36 cellular contexts compared by ENCODE assay signal in the genomic region with DNA sequence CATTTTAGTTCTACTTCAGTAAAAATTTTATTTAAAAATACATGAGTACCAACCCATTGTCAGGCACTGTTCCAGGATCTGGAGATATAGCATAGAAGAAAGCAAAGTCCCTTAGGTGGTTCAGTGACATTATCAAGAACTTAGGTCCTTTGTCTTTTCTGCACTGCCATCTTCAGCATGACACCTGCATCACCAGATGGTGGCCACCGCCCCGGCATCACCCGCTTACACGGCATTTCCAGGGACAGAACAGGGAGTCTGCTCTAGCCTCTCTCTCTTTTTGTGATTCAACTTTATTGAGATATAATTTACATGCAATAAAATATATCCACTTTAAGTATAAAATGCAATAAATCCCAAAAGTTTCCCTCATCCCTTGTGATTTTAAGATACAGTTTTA. TPM values are rescaled to one million over a fixed set of nuclear protein-coding genes. Genes with fewer than 3 reads are reported as not detected.
"Had no signal": no experiment of that assay in that cellular context is flagged by ENCODE, and none has a peak within 500 bp of the region (broad histone marks: within the 10 kb centered on the region; RNA-seq: fewer than 3 reads in every experiment).

No MANE protein-coding gene starts in this region.

- H3K9me3 Mint-ChIP-seq: activated CD8-positive, alpha-beta T cell treated with anti-CD3 and anti-CD28 coated beads for 36 hours; activated naive CD8-positive, alpha-beta T cell treated with anti-CD3 and anti-CD28 coated beads, Interleukin-2, amount 50 U/mL, for 24 hours; activated T-cell treated with anti-CD3 and anti-CD28 coated beads, Interleukin-2, amount 50 U/mL, for 4 hours; activated T-helper 17 cell treated with anti-CD3 and anti-CD28 coated beads, Interleukin-2, amount 50 U/mL, for 72 hours; dendritic cell treated with granulocyte-macrophage colony-stimulating factor and Interleukin-4, amounts not matched to agents 40 ng/mL and 50 ng/mL, for 4 days; endodermal cell; immature natural killer cell; naive B cell; stimulated activated naive CD8-positive, alpha-beta T cell treated with anti-CD3 and anti-CD28 coated beads, Interleukin-15, Interleukin-2, amounts not matched to agents 100 ng/mL and 50 ng/mL, for 24 hours had no signal

- H3K9me3 ChIP-seq: heart left ventricle, neutrophil, ovary, prostate gland, thoracic aorta, uterus had no signal

- H3K27me3 ChIP-seq: foreskin keratinocyte, heart left ventricle, neutrophil, ovary, uterus had no signal

- H3K27ac ChIP-seq: foreskin keratinocyte, heart left ventricle, neutrophil, ovary, prostate gland, skin epidermis, thoracic aorta, uterus had no signal

- H3K4me3 ChIP-seq: heart left ventricle, ovary, prostate gland, skin epidermis, thoracic aorta, uterus had no signal

- H3K36me3 Mint-ChIP-seq: mesothelial cell of epicardium, naive B cell had no signal

- ATAC-seq: activated CD8-positive, alpha-beta T cell treated with anti-CD3 and anti-CD28 coated beads for 36 hours; activated naive CD8-positive, alpha-beta T cell treated with anti-CD3 and anti-CD28 coated beads, Interleukin-2, amount 50 U/mL, for 24 hours; activated T-cell treated with anti-CD3 and anti-CD28 coated beads, Interleukin-2, amount 50 U/mL, for 4 hours; activated T-helper 17 cell treated with anti-CD3 and anti-CD28 coated beads, Interleukin-2, amount 50 U/mL, for 72 hours; esophagus mucosa; foreskin keratinocyte; heart left ventricle; sciatic nerve had no signal

- H3K4me1 Mint-ChIP-seq: activated CD4-positive, alpha-beta T cell treated with anti-CD3 and anti-CD28 coated beads, Interleukin-2, amount 10 ng/mL, durations not matched to agents 7 days and 5 days; activated naive CD8-positive, alpha-beta T cell treated with anti-CD3 and anti-CD28 coated beads, Interleukin-2, amount 50 U/mL, for 24 hours; activated T-helper 17 cell treated with anti-CD3 and anti-CD28 coated beads, Interleukin-2, amount 50 U/mL, for 72 hours; endodermal cell; immature natural killer cell had no signal

- H3K4me1 ChIP-seq: foreskin keratinocyte, prostate gland, uterus had no signal

- H3K36me3 ChIP-seq: heart left ventricle, neutrophil, ovary, prostate gland, thoracic aorta, uterus had no signal

- H3K27me3 Mint-ChIP-seq: activated CD8-positive, alpha-beta T cell treated with anti-CD3 and anti-CD28 coated beads for 36 hours; activated naive CD8-positive, alpha-beta T cell treated with anti-CD3 and anti-CD28 coated beads, Interleukin-2, amount 50 U/mL, for 24 hours; dendritic cell treated with granulocyte-macrophage colony-stimulating factor and Interleukin-4, amounts not matched to agents 40 ng/mL and 50 ng/mL, for 4 days; stimulated activated naive CD8-positive, alpha-beta T cell treated with anti-CD3 and anti-CD28 coated beads, Interleukin-15, Interleukin-2, amounts not matched to agents 100 ng/mL and 50 ng/mL, for 24 hours had no signal

- H3K4me3 Mint-ChIP-seq: activated CD4-positive, alpha-beta T cell treated with anti-CD3 and anti-CD28 coated beads, Interleukin-2, amount 10 ng/mL, durations not matched to agents 7 days and 5 days; activated CD8-positive, alpha-beta T cell treated with anti-CD3 and anti-CD28 coated beads for 36 hours; activated naive CD8-positive, alpha-beta T cell treated with anti-CD3 and anti-CD28 coated beads, Interleukin-2, amount 50 U/mL, for 24 hours; activated T-cell treated with anti-CD3 and anti-CD28 coated beads, Interleukin-2, amount 50 U/mL, for 4 hours; activated T-helper 17 cell treated with anti-CD3 and anti-CD28 coated beads, Interleukin-2, amount 50 U/mL, for 72 hours; dendritic cell treated with granulocyte-macrophage colony-stimulating factor and Interleukin-4, amounts not matched to agents 40 ng/mL and 50 ng/mL, for 4 days; endodermal cell; immature natural killer cell; mesothelial cell of epicardium; naive B cell; nephron progenitor cell; stimulated activated naive CD8-positive, alpha-beta T cell treated with anti-CD3 and anti-CD28 coated beads, Interleukin-15, Interleukin-2, amounts not matched to agents 100 ng/mL and 50 ng/mL, for 24 hours had no signal

- DNase-seq: activated CD4-positive, alpha-beta T cell treated with anti-CD3 and anti-CD28 coated beads for 1 hour; activated CD4-positive, alpha-beta T cell treated with anti-CD3 and anti-CD28 coated beads, Interleukin-2, amount 10 ng/mL, durations not matched to agents 7 days and 5 days; activated CD8-positive, alpha-beta T cell treated with anti-CD3 and anti-CD28 coated beads for 36 hours; activated gamma-delta T cell treated with Interleukin-2 at 50 U/mL for 16 hours; activated naive CD4-positive, alpha-beta T cell treated with anti-CD3 and anti-CD28 coated beads, Interleukin-2, amount 50 U/mL, for 16 hours; activated naive CD8-positive, alpha-beta T cell treated with anti-CD3 and anti-CD28 coated beads, Interleukin-2, amount 50 U/mL, for 24 hours; activated T-cell treated with anti-CD3 and anti-CD28 coated beads, Interleukin-2, amount 50 U/mL, for 4 hours; amygdala; central memory CD4-positive, alpha-beta T cell; endodermal cell; foreskin keratinocyte; heart left ventricle; hypothalamus; immature natural killer cell; naive B cell; nephron progenitor cell; ovary; retina; stimulated activated CD4-positive, alpha-beta T cell treated with anti-CD3 and anti-CD28 coated beads, Interleukin-12 subunit alpha, Interleukin-12 subunit beta, amount 100 ng/mL, for 4 hours; stimulated activated CD4-positive, alpha-beta T cell treated with anti-CD3 and anti-CD28 coated beads, Interleukin-4, amount 100 ng/mL, for 1 hour; T1000; trophoblast cell; uterus had no signal

- H3K27ac Mint-ChIP-seq: activated CD4-positive, alpha-beta T cell treated with anti-CD3 and anti-CD28 coated beads, Interleukin-2, amount 10 ng/mL, durations not matched to agents 7 days and 5 days; activated CD8-positive, alpha-beta T cell treated with anti-CD3 and anti-CD28 coated beads for 36 hours; activated naive CD8-positive, alpha-beta T cell treated with anti-CD3 and anti-CD28 coated beads, Interleukin-2, amount 50 U/mL, for 24 hours; activated T-helper 17 cell treated with anti-CD3 and anti-CD28 coated beads, Interleukin-2, amount 50 U/mL, for 72 hours; dendritic cell treated with granulocyte-macrophage colony-stimulating factor and Interleukin-4, amounts not matched to agents 40 ng/mL and 50 ng/mL, for 4 days; endodermal cell; mesothelial cell of epicardium; nephron progenitor cell; stimulated activated naive CD8-positive, alpha-beta T cell treated with anti-CD3 and anti-CD28 coated beads, Interleukin-15, Interleukin-2, amounts not matched to agents 100 ng/mL and 50 ng/mL, for 24 hours had no signal

RNA-seq across cellular contexts. Expression of gene LEUTX, which starts 31.8 kb away (rescaled TPM):
- total RNA-seq: activated CD4-positive, alpha-beta T cell treated with anti-CD3 and anti-CD28 coated beads, Interleukin-2, amount 10 ng/mL, durations not matched to agents 7 days and 5 days; activated CD8-positive, alpha-beta T cell treated with anti-CD3 and anti-CD28 coated beads for 36 hours; activated T-cell treated with anti-CD3 and anti-CD28 coated beads, Interleukin-2, amount 50 U/mL, for 4 hours; activated T-helper 17 cell treated with anti-CD3 and anti-CD28 coated beads, Interleukin-2, amount 50 U/mL, for 72 hours; endodermal cell; esophagus mucosa; foreskin keratinocyte; heart left ventricle; kidney epithelial cell; lower leg skin; mesothelial cell of epicardium; ovary; prostate gland; sciatic nerve; subcutaneous adipose tissue; thoracic aorta; uterus had no signal
- polyA plus RNA-seq: foreskin keratinocyte, heart left ventricle, immature natural killer cell, ovary had no signal
